ENCODE assay signal across 25 cellular contexts in the genomic region with DNA sequence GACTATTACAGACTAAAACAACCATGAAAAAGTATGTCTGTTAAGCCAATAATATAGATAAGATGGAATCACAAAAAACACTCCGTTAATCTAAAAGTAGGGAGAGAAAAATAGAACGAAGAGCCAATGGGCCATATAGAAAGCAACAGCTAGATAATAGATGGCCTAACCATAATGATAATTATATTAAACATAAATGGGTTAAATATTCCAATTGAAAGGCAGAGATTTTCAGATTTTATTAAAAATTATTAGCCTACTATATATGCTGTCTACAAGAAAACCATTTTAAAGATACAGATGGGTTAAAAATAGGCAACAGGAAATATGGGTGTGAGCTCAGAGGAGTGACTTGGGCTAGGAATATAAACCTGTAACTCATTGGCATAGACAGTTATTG.
"Had no signal": no experiment of that assay in that cellular context is flagged by ENCODE, and none has a peak within 500 bp of the region (broad histone marks: within the 10 kb centered on the region; RNA-seq: fewer than 3 reads in every experiment).

No MANE protein-coding gene starts in this region.

- H3K79me2 ChIP-seq: hepatocyte had no signal

- H3K4me3 ChIP-seq: colonic mucosa, esophagus muscularis mucosa, gastroesophageal sphincter, heart left ventricle, hepatocyte, left lung, lower lobe of right lung, mucosa of descending colon had no signal

- FAIRE-seq: endometrium, endothelial cell of umbilical vein, frontal cortex, islet of Langerhans, keratinocyte had no signal

- ATAC-seq: effector memory CD8-positive, alpha-beta T cell; foreskin keratinocyte; gastroesophageal sphincter; heart left ventricle; left cardiac atrium; left lung; left ventricle myocardium superior; lower lobe of right lung; mucosa of descending colon had no signal

- H3K27ac ChIP-seq: colonic mucosa, esophagus muscularis mucosa, foreskin keratinocyte, gastroesophageal sphincter, heart left ventricle, hepatocyte, left lung, lower lobe of right lung had no signal

- H2AFZ ChIP-seq: hepatocyte had no signal

- H3K4me2 ChIP-seq: hepatocyte had no signal

- H3K27ac Mint-ChIP-seq: dendritic cell treated with granulocyte-macrophage colony-stimulating factor and Interleukin-4, amounts not matched to agents 40 ng/mL and 50 ng/mL, for 4 days; effector memory CD8-positive, alpha-beta T cell; endodermal cell; mesothelial cell of epicardium had no signal

- H3K4me3 Mint-ChIP-seq: dendritic cell treated with granulocyte-macrophage colony-stimulating factor and Interleukin-4, amounts not matched to agents 40 ng/mL and 50 ng/mL, for 4 days; effector memory CD8-positive, alpha-beta T cell; endodermal cell; mesothelial cell of epicardium had no signal

- H3K9me3 ChIP-seq: colonic mucosa had no signal

- H3K4me1 ChIP-seq: colonic mucosa, esophagus muscularis mucosa, foreskin keratinocyte, gastroesophageal sphincter, left lung, lower lobe of right lung had no signal

- DNase-seq: cerebellar nuclear complex; colonic mucosa; cortex of kidney; effector CD8-positive, alpha-beta T cell; effector memory CD8-positive, alpha-beta T cell; endodermal cell; foreskin keratinocyte; heart left ventricle; hypothalamus; left cardiac atrium; left lung; left ventricle myocardium superior; lower lobe of right lung; mesenchymal stem cell; mucosa of descending colon had no signal

- H3K4me1 Mint-ChIP-seq: endodermal cell had no signal

- H3K27me3 ChIP-seq: colonic mucosa, esophagus muscularis mucosa, gastroesophageal sphincter, heart left ventricle, hepatocyte, left lung had no signal

- H3K27me3 Mint-ChIP-seq: dendritic cell treated with granulocyte-macrophage colony-stimulating factor and Interleukin-4, amounts not matched to agents 40 ng/mL and 50 ng/mL, for 4 days; effector memory CD8-positive, alpha-beta T cell had no signal

- H3K36me3 ChIP-seq: colonic mucosa, esophagus muscularis mucosa, gastroesophageal sphincter, lower lobe of right lung had no signal
